In the genomic region with DNA sequence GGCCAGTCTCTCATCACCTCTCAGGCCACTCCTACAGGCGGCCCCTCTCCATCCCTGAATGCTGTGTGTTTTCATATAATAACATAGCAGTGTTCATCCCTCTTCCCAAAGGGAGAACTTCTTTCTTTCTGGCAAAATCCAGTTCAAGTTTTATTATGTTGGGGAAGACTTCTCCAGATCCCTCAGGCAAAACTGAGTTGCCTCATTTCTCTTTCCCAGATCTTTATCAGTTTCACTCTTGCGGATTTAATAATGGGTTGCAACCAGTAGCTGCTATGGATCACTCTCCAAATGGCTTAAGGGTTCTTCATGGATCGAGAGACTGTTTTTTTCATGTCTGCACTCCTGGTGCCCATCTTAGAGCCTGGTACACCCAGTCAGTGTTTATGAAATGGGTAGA, we compare ENCODE assay signal across 29 cellular contexts.
"Had no signal": no experiment of that assay in that cellular context is flagged by ENCODE, and none has a peak within 500 bp of the region (broad histone marks: within the 10 kb centered on the region; RNA-seq: fewer than 3 reads in every experiment).

No MANE protein-coding gene starts in this region.

- H3K27ac ChIP-seq: ascending aorta, esophagus muscularis mucosa, foreskin keratinocyte, gastrocnemius medialis, VCaP had no signal

- H3K36me3 ChIP-seq: ascending aorta, esophagus muscularis mucosa, gastrocnemius medialis, heart right ventricle had no signal

- H3K4me1 Mint-ChIP-seq: activated CD4-positive, alpha-beta memory T cell treated with anti-CD3 and anti-CD28 coated beads, Interleukin-2, amount 10 ng/mL, durations not matched to agents 7 days and 5 days; activated CD4-positive, alpha-beta T cell treated with anti-CD3 and anti-CD28 coated beads, Interleukin-2, amount 10 ng/mL, durations not matched to agents 7 days and 5 days; activated naive CD4-positive, alpha-beta T cell treated with anti-CD3 and anti-CD28 coated beads, Interleukin-2, amount 10 ng/mL, durations not matched to agents 7 days and 5 days; activated naive CD8-positive, alpha-beta T cell treated with anti-CD3 and anti-CD28 coated beads, Interleukin-2, amount 10 ng/mL, durations not matched to agents 7 days and 5 days had no signal

- H3K4me3 ChIP-seq: ascending aorta, esophagus muscularis mucosa, gastrocnemius medialis, heart right ventricle had no signal

- H3K27ac Mint-ChIP-seq: activated CD4-positive, alpha-beta memory T cell treated with anti-CD3 and anti-CD28 coated beads, Interleukin-2, amount 10 ng/mL, durations not matched to agents 7 days and 5 days; activated CD4-positive, alpha-beta T cell treated with anti-CD3 and anti-CD28 coated beads, Interleukin-2, amount 10 ng/mL, durations not matched to agents 7 days and 5 days; activated naive CD4-positive, alpha-beta T cell treated with anti-CD3 and anti-CD28 coated beads, Interleukin-2, amount 10 ng/mL, durations not matched to agents 7 days and 5 days; activated naive CD8-positive, alpha-beta T cell treated with anti-CD3 and anti-CD28 coated beads, Interleukin-2, amount 10 ng/mL, durations not matched to agents 7 days and 5 days; activated T-cell treated with anti-CD3 and anti-CD28 coated beads, Interleukin-2, amount 50 U/mL, for 24 hours; activated T-cell treated with anti-CD3 and anti-CD28 coated beads, Interleukin-2, amount 50 U/mL, for 72 hours; effector memory CD8-positive, alpha-beta T cell; WTC11 had no signal

- H3K9me3 ChIP-seq: ascending aorta, esophagus muscularis mucosa, gastrocnemius medialis, heart right ventricle had no signal

- H3K9me3 Mint-ChIP-seq: activated CD4-positive, alpha-beta memory T cell treated with anti-CD3 and anti-CD28 coated beads, Interleukin-2, amount 10 ng/mL, durations not matched to agents 7 days and 5 days; activated CD4-positive, alpha-beta T cell treated with anti-CD3 and anti-CD28 coated beads, Interleukin-2, amount 10 ng/mL, durations not matched to agents 7 days and 5 days; activated naive CD4-positive, alpha-beta T cell treated with anti-CD3 and anti-CD28 coated beads, Interleukin-2, amount 10 ng/mL, durations not matched to agents 7 days and 5 days; activated naive CD4-positive, alpha-beta T cell treated with anti-CD3 and anti-CD28 coated beads, Interleukin-2, amount 50 U/mL, for 72 hours; activated naive CD8-positive, alpha-beta T cell treated with anti-CD3 and anti-CD28 coated beads, Interleukin-2, amount 10 ng/mL, durations not matched to agents 7 days and 5 days; activated T-cell treated with anti-CD3 and anti-CD28 coated beads, Interleukin-2, amount 50 U/mL, for 24 hours; activated T-cell treated with anti-CD3 and anti-CD28 coated beads, Interleukin-2, amount 50 U/mL, for 72 hours; brain; effector memory CD8-positive, alpha-beta T cell; WTC11 had no signal

- H3K4me3 Mint-ChIP-seq: activated CD4-positive, alpha-beta memory T cell treated with anti-CD3 and anti-CD28 coated beads, Interleukin-2, amount 10 ng/mL, durations not matched to agents 7 days and 5 days; activated CD4-positive, alpha-beta T cell treated with anti-CD3 and anti-CD28 coated beads, Interleukin-2, amount 10 ng/mL, durations not matched to agents 7 days and 5 days; activated naive CD4-positive, alpha-beta T cell treated with anti-CD3 and anti-CD28 coated beads, Interleukin-2, amount 10 ng/mL, durations not matched to agents 7 days and 5 days; activated naive CD8-positive, alpha-beta T cell treated with anti-CD3 and anti-CD28 coated beads, Interleukin-2, amount 10 ng/mL, durations not matched to agents 7 days and 5 days; activated T-cell treated with anti-CD3 and anti-CD28 coated beads, Interleukin-2, amount 50 U/mL, for 24 hours; activated T-cell treated with anti-CD3 and anti-CD28 coated beads, Interleukin-2, amount 50 U/mL, for 72 hours; brain; effector memory CD8-positive, alpha-beta T cell; WTC11 had no signal

- DNase-seq: activated CD4-positive, alpha-beta memory T cell treated with anti-CD3 and anti-CD28 coated beads, Interleukin-2, amount 10 ng/mL, durations not matched to agents 7 days and 5 days; activated CD4-positive, alpha-beta T cell treated with anti-CD3 and anti-CD28 coated beads for 1 hour; activated CD4-positive, alpha-beta T cell treated with anti-CD3 and anti-CD28 coated beads for 4 hours; activated CD4-positive, alpha-beta T cell treated with anti-CD3 and anti-CD28 coated beads, Interleukin-2, amount 10 ng/mL, durations not matched to agents 7 days and 5 days; activated CD4-positive, alpha-beta T cell treated with anti-CD3 and anti-CD28 coated beads, Interleukin-2, amount 50 U/mL, for 4 hours; activated CD8-positive, alpha-beta memory T cell treated with anti-CD3 and anti-CD28 coated beads, Interleukin-2, amount 50 U/mL, for 48 hours; activated gamma-delta T cell; activated naive CD4-positive, alpha-beta T cell; activated naive CD4-positive, alpha-beta T cell treated with anti-CD3 and anti-CD28 coated beads, Interleukin-2, amount 10 ng/mL, durations not matched to agents 7 days and 5 days; activated naive CD8-positive, alpha-beta T cell treated with anti-CD3 and anti-CD28 coated beads, Interleukin-2, amount 10 ng/mL, durations not matched to agents 7 days and 5 days; activated T-cell treated with anti-CD3 and anti-CD28 coated beads for 4 hours; activated T-cell treated with anti-CD3 and anti-CD28 coated beads, Interleukin-2, amount 50 U/mL, for 24 hours; activated T-cell treated with anti-CD3 and anti-CD28 coated beads, Interleukin-2, amount 50 U/mL, for 72 hours; caudate nucleus; cortex of kidney; dermis blood vessel endothelial cell; effector CD4-positive, alpha-beta T cell; effector memory CD8-positive, alpha-beta T cell; erythroblast; foreskin keratinocyte; gastrocnemius medialis; heart right ventricle; T-helper 2 cell had no signal

- H3K27me3 Mint-ChIP-seq: activated naive CD4-positive, alpha-beta T cell treated with anti-CD3 and anti-CD28 coated beads, Interleukin-2, amount 10 ng/mL, durations not matched to agents 7 days and 5 days; activated naive CD8-positive, alpha-beta T cell treated with anti-CD3 and anti-CD28 coated beads, Interleukin-2, amount 10 ng/mL, durations not matched to agents 7 days and 5 days; activated T-cell treated with anti-CD3 and anti-CD28 coated beads, Interleukin-2, amount 50 U/mL, for 24 hours had no signal

- H3K36me3 Mint-ChIP-seq: activated naive CD4-positive, alpha-beta T cell treated with anti-CD3 and anti-CD28 coated beads, Interleukin-2, amount 10 ng/mL, durations not matched to agents 7 days and 5 days; activated naive CD4-positive, alpha-beta T cell treated with anti-CD3 and anti-CD28 coated beads, Interleukin-2, amount 50 U/mL, for 72 hours; activated naive CD8-positive, alpha-beta T cell treated with anti-CD3 and anti-CD28 coated beads, Interleukin-2, amount 10 ng/mL, durations not matched to agents 7 days and 5 days; WTC11 had no signal
